Comparison of ENCODE assay signal across 14 cellular contexts in the genomic region with DNA sequence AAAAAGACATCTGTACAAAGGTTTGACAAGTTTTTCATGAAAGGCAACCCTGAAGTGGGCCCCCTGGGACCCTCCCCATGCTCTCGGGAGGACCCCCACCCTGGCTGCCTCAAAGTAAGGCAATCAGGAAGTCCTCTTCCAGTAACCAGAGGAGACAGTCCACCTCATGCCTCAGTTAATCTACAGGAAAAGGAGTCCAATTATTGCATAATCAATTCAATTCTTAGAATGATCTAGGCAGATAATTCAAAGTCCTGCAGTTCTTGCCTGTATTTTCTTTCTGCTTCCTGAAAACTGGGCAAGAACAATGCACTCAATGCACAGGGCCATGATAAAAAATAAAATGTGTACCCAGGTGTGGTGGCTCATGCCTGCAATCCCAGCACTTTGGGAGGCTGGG.
"Had no signal": no experiment of that assay in that cellular context is flagged by ENCODE, and none has a peak within 500 bp of the region (broad histone marks: within the 10 kb centered on the region; RNA-seq: fewer than 3 reads in every experiment).

No MANE protein-coding gene starts in this region.

- DNase-seq: activated CD4-positive, CD25-positive, alpha-beta regulatory T cell treated with anti-CD3 and anti-CD28 coated beads, Interleukin-2, amount 50 U/mL, for 72 hours; activated naive CD4-positive, alpha-beta T cell treated with Interleukin-2 at 50 U/mL for 16 hours; activated T-cell treated with anti-CD3 and anti-CD28 coated beads for 4 hours; anterior cingulate cortex; brain microvascular endothelial cell; hippocampal formation; kidney; left ventricle myocardium superior; stimulated activated CD4-positive, alpha-beta T cell treated with anti-CD3 and anti-CD28 coated beads, Interleukin-12 subunit alpha, Interleukin-12 subunit beta, amount 100 ng/mL, for 4 hours; stimulated activated CD4-positive, alpha-beta T cell treated with anti-CD3 and anti-CD28 coated beads, Interleukin-2, amount 100 ng/mL, for 24 hours; T-helper 9 cell had no signal

- H3K4me1 ChIP-seq: tibial nerve had no signal

- H3K4me3 ChIP-seq: coronary artery, esophagus muscularis mucosa, tibial nerve had no signal

- H3K27ac ChIP-seq: brain microvascular endothelial cell, coronary artery, esophagus muscularis mucosa had no signal

- ATAC-seq: left ventricle myocardium superior had no signal

- H3K9me3 ChIP-seq: esophagus muscularis mucosa, tibial nerve had no signal

- H3K36me3 ChIP-seq: brain microvascular endothelial cell, tibial nerve had no signal

- H3K27me3 ChIP-seq: brain microvascular endothelial cell, esophagus muscularis mucosa, tibial nerve had no signal
